ENCODE assay signal across 1 cellular context in the genomic region with DNA sequence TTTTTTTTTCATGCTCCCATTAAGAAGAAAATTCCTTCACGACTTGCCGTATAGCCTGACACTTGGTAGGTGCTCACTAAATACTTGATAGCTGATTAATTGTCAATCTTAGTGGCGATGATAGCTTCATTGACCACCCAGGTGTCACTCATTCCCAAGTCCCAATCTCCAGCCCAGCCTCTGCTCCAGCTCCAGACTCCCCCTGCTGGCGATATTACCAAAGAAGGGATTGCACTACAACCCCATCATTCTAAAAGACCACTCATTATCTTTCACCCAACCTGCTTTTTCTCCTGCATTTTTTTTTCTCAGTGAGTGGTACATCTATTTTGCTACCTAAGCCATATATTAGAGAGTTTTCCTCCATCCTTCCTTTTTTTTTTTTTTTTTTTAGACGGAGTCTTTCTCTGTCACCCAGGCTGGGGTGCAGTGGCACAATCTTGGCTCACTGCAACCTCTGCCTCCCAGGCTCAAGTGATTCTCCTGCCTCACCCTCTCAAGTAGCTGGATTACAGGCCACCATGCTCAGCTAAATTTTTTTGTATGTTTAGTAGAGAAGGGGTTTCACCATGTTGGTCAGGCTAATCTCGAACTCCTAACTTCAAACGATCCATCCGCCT.
TF ChIP-seq lines count a peak whose summit lies in the region.

No MANE protein-coding gene starts in this region.

TF ChIP-seq in K562, 482 proteins besides CTCF, POLR2A, EP300 and RAD21:
- TF ChIP-seq CTCFL (IDR thresholded peaks at IDR 0.05; ENCODE audit: borderline replicate concordance, insufficient read depth, low read depth, low read length, poor library complexity, severe bottlenecking) (peak; percentile 4), PBX2 (CRISPR knock-in tag; IDR thresholded peaks at IDR 0.05; ENCODE audit: low read depth) (no peak), PBX2 (tag; conservative IDR thresholded peaks at IDR 0.05; ENCODE audit: low read depth) (peak; percentile 42; the same call in 1 of the 2 replicates), HMBOX1 (IDR thresholded peaks at IDR 0.05) (no peak), SMC3 (conservative IDR thresholded peaks at IDR 0.05; ENCODE audit: insufficient read depth, low read depth, low read length) (peak; percentile 60), CCNT2 (IDR thresholded peaks at IDR 0.05; ENCODE audit: borderline replicate concordance, extremely low read depth, insufficient read length, low read depth, low read length) (no peak), PKNOX1 (IDR thresholded peaks at IDR 0.05) (peak; percentile 79)
